Comparison of ENCODE assay signal across 2 cellular contexts in the genomic region with DNA sequence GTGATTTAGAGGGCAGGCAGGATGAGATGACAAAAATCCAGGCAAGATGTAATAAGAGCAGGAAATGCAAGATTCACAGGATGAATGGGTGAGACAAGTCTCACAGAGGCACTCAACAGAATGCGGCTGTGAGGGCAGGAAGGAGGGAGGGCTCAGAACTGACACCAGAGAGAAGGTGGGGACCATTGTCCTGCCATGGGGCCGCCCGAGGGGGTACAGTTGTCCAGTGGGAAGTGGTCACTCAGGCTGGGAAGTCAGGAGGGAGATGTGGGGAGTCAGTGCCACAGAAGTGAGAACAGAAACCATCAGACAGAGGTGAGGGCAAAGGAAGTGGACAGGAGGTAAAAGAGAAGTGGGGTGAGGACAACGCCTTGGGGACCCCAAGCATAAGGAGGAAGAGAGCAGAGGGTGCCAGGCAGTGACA.
TF ChIP-seq lines count a peak whose summit lies in the region.

No MANE protein-coding gene starts in this region.

TF ChIP-seq in PFSK-1, 5 proteins besides CTCF, POLR2A, EP300 and RAD21:
- TF ChIP-seq, protein P1, sequence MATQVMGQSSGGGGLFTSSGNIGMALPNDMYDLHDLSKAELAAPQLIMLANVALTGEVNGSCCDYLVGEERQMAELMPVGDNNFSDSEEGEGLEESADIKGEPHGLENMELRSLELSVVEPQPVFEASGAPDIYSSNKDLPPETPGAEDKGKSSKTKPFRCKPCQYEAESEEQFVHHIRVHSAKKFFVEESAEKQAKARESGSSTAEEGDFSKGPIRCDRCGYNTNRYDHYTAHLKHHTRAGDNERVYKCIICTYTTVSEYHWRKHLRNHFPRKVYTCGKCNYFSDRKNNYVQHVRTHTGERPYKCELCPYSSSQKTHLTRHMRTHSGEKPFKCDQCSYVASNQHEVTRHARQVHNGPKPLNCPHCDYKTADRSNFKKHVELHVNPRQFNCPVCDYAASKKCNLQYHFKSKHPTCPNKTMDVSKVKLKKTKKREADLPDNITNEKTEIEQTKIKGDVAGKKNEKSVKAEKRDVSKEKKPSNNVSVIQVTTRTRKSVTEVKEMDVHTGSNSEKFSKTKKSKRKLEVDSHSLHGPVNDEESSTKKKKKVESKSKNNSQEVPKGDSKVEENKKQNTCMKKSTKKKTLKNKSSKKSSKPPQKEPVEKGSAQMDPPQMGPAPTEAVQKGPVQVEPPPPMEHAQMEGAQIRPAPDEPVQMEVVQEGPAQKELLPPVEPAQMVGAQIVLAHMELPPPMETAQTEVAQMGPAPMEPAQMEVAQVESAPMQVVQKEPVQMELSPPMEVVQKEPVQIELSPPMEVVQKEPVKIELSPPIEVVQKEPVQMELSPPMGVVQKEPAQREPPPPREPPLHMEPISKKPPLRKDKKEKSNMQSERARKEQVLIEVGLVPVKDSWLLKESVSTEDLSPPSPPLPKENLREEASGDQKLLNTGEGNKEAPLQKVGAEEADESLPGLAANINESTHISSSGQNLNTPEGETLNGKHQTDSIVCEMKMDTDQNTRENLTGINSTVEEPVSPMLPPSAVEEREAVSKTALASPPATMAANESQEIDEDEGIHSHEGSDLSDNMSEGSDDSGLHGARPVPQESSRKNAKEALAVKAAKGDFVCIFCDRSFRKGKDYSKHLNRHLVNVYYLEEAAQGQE (IDR thresholded peaks at IDR 0.05; ENCODE audit: insufficient read depth in 1 of 2, low read depth in 2 of 2, low read length in 2 of 2): no peak
- TF ChIP-seq TAF1 (IDR thresholded peaks at IDR 0.05; ENCODE audit: borderline replicate concordance, insufficient read depth, low read length) (no peak), POLR2AphosphoS5 (IDR thresholded peaks at IDR 0.05; ENCODE audit: low read depth, low read length) (no peak), FOXP2 (optimal IDR thresholded peaks at IDR 0.05; ENCODE audit: borderline replicate concordance, extremely low read depth, extremely low read length, insufficient read depth) (peak; percentile 39), SIN3A (IDR thresholded peaks at IDR 0.05; ENCODE audit: borderline replicate concordance, insufficient read depth, low read length) (no peak)

TF ChIP-seq in H1, 55 proteins besides CTCF, POLR2A, EP300 and RAD21:
- TF ChIP-seq ASH2L (IDR thresholded peaks at IDR 0.05; ENCODE audit: low read length): no peak
- no peak for TF ChIP-seq NANOG (IDR thresholded peaks at IDR 0.05; ENCODE audit: insufficient read depth, low read depth, low read length, poor library complexity, severe bottlenecking)
- no peak for TF ChIP-seq GTF2F1 (IDR thresholded peaks at IDR 0.05; ENCODE audit: borderline replicate concordance, low read depth, low read length)
- TF ChIP-seq RBBP5 (IDR thresholded peaks at IDR 0.05; ENCODE audit: borderline replicate concordance, low read depth, low read length): no peak
- no peak for TF ChIP-seq SIN3A (conservative IDR thresholded peaks at IDR 0.05 in 1 of 2, IDR thresholded peaks at IDR 0.05 in 1 of 2; ENCODE audit: low read depth in 1 of 2, low read length in 2 of 2)
- no peak for TF ChIP-seq SAP30 (IDR thresholded peaks at IDR 0.05; ENCODE audit: insufficient read depth, insufficient replicate concordance, low read length)
- no peak for TF ChIP-seq SRF (IDR thresholded peaks at IDR 0.05; ENCODE audit: low read depth, low read length)
- TF ChIP-seq, protein P2, sequence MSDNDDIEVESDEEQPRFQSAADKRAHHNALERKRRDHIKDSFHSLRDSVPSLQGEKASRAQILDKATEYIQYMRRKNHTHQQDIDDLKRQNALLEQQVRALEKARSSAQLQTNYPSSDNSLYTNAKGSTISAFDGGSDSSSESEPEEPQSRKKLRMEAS (IDR thresholded peaks at IDR 0.05): no peak
- TF ChIP-seq CHD2 (IDR thresholded peaks at IDR 0.05; ENCODE audit: low read length): no peak
- TF ChIP-seq, protein P3, sequence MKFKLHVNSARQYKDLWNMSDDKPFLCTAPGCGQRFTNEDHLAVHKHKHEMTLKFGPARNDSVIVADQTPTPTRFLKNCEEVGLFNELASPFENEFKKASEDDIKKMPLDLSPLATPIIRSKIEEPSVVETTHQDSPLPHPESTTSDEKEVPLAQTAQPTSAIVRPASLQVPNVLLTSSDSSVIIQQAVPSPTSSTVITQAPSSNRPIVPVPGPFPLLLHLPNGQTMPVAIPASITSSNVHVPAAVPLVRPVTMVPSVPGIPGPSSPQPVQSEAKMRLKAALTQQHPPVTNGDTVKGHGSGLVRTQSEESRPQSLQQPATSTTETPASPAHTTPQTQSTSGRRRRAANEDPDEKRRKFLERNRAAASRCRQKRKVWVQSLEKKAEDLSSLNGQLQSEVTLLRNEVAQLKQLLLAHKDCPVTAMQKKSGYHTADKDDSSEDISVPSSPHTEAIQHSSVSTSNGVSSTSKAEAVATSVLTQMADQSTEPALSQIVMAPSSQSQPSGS (IDR thresholded peaks at IDR 0.05; ENCODE audit: low read length): no peak
- no peak for TF ChIP-seq CEBPB (IDR thresholded peaks at IDR 0.05; ENCODE audit: low read depth, low read length)
- TF ChIP-seq TAF1 (IDR thresholded peaks at IDR 0.05; ENCODE audit: low read depth, low read length): no peak
- TF ChIP-seq SIRT6 (IDR thresholded peaks at IDR 0.05; ENCODE audit: low read length): no peak
